In genomic region chr22:32888976-32889375, GRCh38 we compare ENCODE assay signal across 30 cellular contexts.
"Had no signal": no experiment of that assay in that cellular context is flagged by ENCODE, and none has a peak within 500 bp of the region (broad histone marks: within the 10 kb centered on the region; RNA-seq: fewer than 3 reads in every experiment).

No MANE protein-coding gene starts in this region.

- H3K9ac ChIP-seq: neural progenitor cell had no signal

- H3K4me2 ChIP-seq: neural progenitor cell, smooth muscle cell had no signal

- ATAC-seq: foreskin keratinocyte; gastroesophageal sphincter; naive thymus-derived CD8-positive, alpha-beta T cell; psoas muscle; right lobe of liver; stimulated activated effector memory CD8-positive, alpha-beta T cell treated with anti-CD3 and anti-CD28 coated beads, Interleukin-12 subunit alpha, Interleukin-12 subunit beta, amount 100 ng/mL, for 72 hours had no signal

- H3K4me3 ChIP-seq: colonic mucosa, esophagus muscularis mucosa, gastroesophageal sphincter, neural progenitor cell, psoas muscle, right lobe of liver, smooth muscle cell, stomach, thyroid gland, vagina had no signal

- DNase-seq: colonic mucosa; effector CD8-positive, alpha-beta T cell; endodermal cell; foreskin keratinocyte; hypothalamus; immature natural killer cell; islet precursor cell; kidney glomerular epithelial cell; mammary epithelial cell; mesendoderm; midbrain; naive thymus-derived CD8-positive, alpha-beta T cell; nucleus accumbens; posterior cingulate gyrus; psoas muscle; right lobe of liver; stimulated activated CD4-positive, alpha-beta T cell treated with anti-CD3 and anti-CD28 coated beads, Interleukin-12 subunit alpha, Interleukin-12 subunit beta, amount 100 ng/mL, for 4 hours; stimulated activated CD4-positive, alpha-beta T cell treated with anti-CD3 and anti-CD28 coated beads, Interleukin-1b, Interleukin-23, amount 100 ng/mL, for 48 hours; stimulated activated CD4-positive, alpha-beta T cell treated with anti-CD3 and anti-CD28 coated beads, Interleukin-4, amount 100 ng/mL, for 24 hours; stimulated activated naive CD4-positive, alpha-beta T cell treated with Interleukin-2 at 50 U/mL for 16 hours; stomach; thyroid gland; trophoblast cell had no signal

- H3K27me3 ChIP-seq: colonic mucosa, esophagus muscularis mucosa, gastroesophageal sphincter, neural progenitor cell, right lobe of liver, stomach, thyroid gland, vagina had no signal

- H2AFZ ChIP-seq: neural progenitor cell had no signal

- H3K27ac ChIP-seq: colonic mucosa, epithelial cell of prostate, esophagus muscularis mucosa, foreskin keratinocyte, gastroesophageal sphincter, neural progenitor cell, psoas muscle, right lobe of liver, stomach, thyroid gland, vagina had no signal

- H3K36me3 ChIP-seq: colonic mucosa, esophagus muscularis mucosa, gastroesophageal sphincter, neural progenitor cell, right lobe of liver, stomach, thyroid gland, vagina had no signal

- H3K9me3 ChIP-seq: colonic mucosa, esophagus muscularis mucosa, gastroesophageal sphincter, psoas muscle, right lobe of liver, stomach, thyroid gland, vagina had no signal

- H3K4me1 ChIP-seq: colonic mucosa, foreskin keratinocyte, neural progenitor cell, psoas muscle, right lobe of liver, stomach, vagina had no signal
